7 cellular contexts compared by ENCODE assay signal in genomic region chr17:42798011-42798382, GRCh38. TPM values are rescaled to one million over a fixed set of nuclear protein-coding genes. Genes with fewer than 3 reads are reported as not detected.
DNase-seq lines count a peak whose midpoint lies in the region; ATAC-seq and TF ChIP-seq lines count a peak whose summit lies in the region.

No MANE protein-coding gene starts in this region.

- DNase-seq in immature natural killer cell (no peak), erythroblast (lab: John Stamatoyannopoulos, UW) (no peak), GM03348 (ENCODE audit: low spot score) (no peak), NCI-H187 treated with DMSO at 0.1 percent for 48 hours (lab: John Stamatoyannopoulos, UW) (no peak)
- no peak for DNase-seq in stimulated activated naive B cell treated with anti-CD40 and anti-IgM and Interleukin-4, amounts not matched to agents 10 μg/mL and 1 μg/mL and 100 μg/mL, for 72 hours

- peak overlapping the region; percentile 98 for H3K4me3 Mint-ChIP-seq in activated T-helper 17 cell treated with anti-CD3 and anti-CD28 coated beads, Interleukin-2, amount 50 U/mL, for 72 hours
- H3K4me3 Mint-ChIP-seq in immature natural killer cell = peak overlapping the region; percentile 93 to 98 (median 95)
- peak overlapping the region; percentile 90 to 94 for H3K4me3 Mint-ChIP-seq in stimulated activated naive B cell treated with anti-CD40 and anti-IgM and Interleukin-4, amounts not matched to agents 10 μg/mL and 1 μg/mL and 100 μg/mL, for 72 hours

- 0 out of 2 replicates have a peak, but pooled peaks cover 3% of the 10 kb centered on the region for H3K9me3 ChIP-seq in HUES48 (ENCODE audit: control insufficient read depth, insufficient read depth, low read length)

- H3K36me3 ChIP-seq in HUES48 (ENCODE audit: control insufficient read depth, insufficient read depth, low read length) = peaks cover 18% of the 10 kb centered on the region

- peaks cover 7% of the 10 kb centered on the region; the same call in 1 of the 2 replicates for H3K27me3 ChIP-seq in HUES48 (ENCODE audit: control insufficient read depth, insufficient read depth, low read length)

- ATAC-seq in activated T-helper 17 cell treated with anti-CD3 and anti-CD28 coated beads, Interleukin-2, amount 50 U/mL, for 72 hours (replicated peaks) = no peak
- ATAC-seq in stimulated activated naive B cell treated with anti-CD40 and anti-IgM and Interleukin-4, amounts not matched to agents 10 μg/mL and 1 μg/mL and 100 μg/mL, for 72 hours (replicated peaks) = no peak

- H3K27ac ChIP-seq in HUES48 (ENCODE audit: low read depth, low read length) = no peak overlapping the region

- peak overlapping the region; percentile 92 for H3K4me3 ChIP-seq in HUES48 (ENCODE audit: low read depth, low read length)

- TF ChIP-seq POLR2A in erythroblast (IDR thresholded peaks at IDR 0.05; ENCODE audit: low read length) = no peak

- peaks cover 4% of the 10 kb centered on the region for H3K9me3 Mint-ChIP-seq in activated T-helper 17 cell treated with anti-CD3 and anti-CD28 coated beads, Interleukin-2, amount 50 U/mL, for 72 hours
- no peaks in the 10 kb centered on the region for H3K9me3 Mint-ChIP-seq in immature natural killer cell
- peaks cover 2 to 4% of the 10 kb centered on the region in 2 donors for H3K9me3 Mint-ChIP-seq in stimulated activated naive B cell treated with anti-CD40 and anti-IgM and Interleukin-4, amounts not matched to agents 10 μg/mL and 1 μg/mL and 100 μg/mL, for 72 hours

- H3K4me1 Mint-ChIP-seq in activated T-helper 17 cell treated with anti-CD3 and anti-CD28 coated beads, Interleukin-2, amount 50 U/mL, for 72 hours = peaks cover 12% of the 10 kb centered on the region
- H3K4me1 Mint-ChIP-seq in immature natural killer cell = peaks cover 19 to 27% of the 10 kb centered on the region in 2 donors
- H3K4me1 Mint-ChIP-seq in stimulated activated naive B cell treated with anti-CD40 and anti-IgM and Interleukin-4, amounts not matched to agents 10 μg/mL and 1 μg/mL and 100 μg/mL, for 72 hours = peaks cover 24 to 36% of the 10 kb centered on the region in 2 donors

- H3K9ac ChIP-seq in HUES48 (ENCODE audit: low read depth, low read length) = peak overlapping the region; percentile 75

- H3K27ac Mint-ChIP-seq in activated T-helper 17 cell treated with anti-CD3 and anti-CD28 coated beads, Interleukin-2, amount 50 U/mL, for 72 hours = peak overlapping the region; percentile 95
- H3K27ac Mint-ChIP-seq in immature natural killer cell = peak overlapping the region; percentile 56 to 91 (median 82)
- H3K27ac Mint-ChIP-seq in stimulated activated naive B cell treated with anti-CD40 and anti-IgM and Interleukin-4, amounts not matched to agents 10 μg/mL and 1 μg/mL and 100 μg/mL, for 72 hours = peak overlapping the region; percentile 84

- peaks cover 4% of the 10 kb centered on the region; the same call in 1 of the 2 replicates for H3K4me1 ChIP-seq in HUES48 (ENCODE audit: control insufficient read depth, insufficient read depth, low read length)

- peaks cover 6% of the 10 kb centered on the region for H3K36me3 Mint-ChIP-seq in activated T-helper 17 cell treated with anti-CD3 and anti-CD28 coated beads, Interleukin-2, amount 50 U/mL, for 72 hours (ENCODE audit: low read depth)
- peaks cover 0 to 10% (median 3%) of the 10 kb centered on the region in 3 donors for H3K36me3 Mint-ChIP-seq in immature natural killer cell
- H3K36me3 Mint-ChIP-seq in stimulated activated naive B cell treated with anti-CD40 and anti-IgM and Interleukin-4, amounts not matched to agents 10 μg/mL and 1 μg/mL and 100 μg/mL, for 72 hours = peaks cover 21 to 29% of the 10 kb centered on the region in 2 donors

- peaks cover 3% of the 10 kb centered on the region for H3K27me3 Mint-ChIP-seq in activated T-helper 17 cell treated with anti-CD3 and anti-CD28 coated beads, Interleukin-2, amount 50 U/mL, for 72 hours
- H3K27me3 Mint-ChIP-seq in immature natural killer cell (ENCODE audit: low read depth in 3 of 3) = peaks cover 2 to 6% (median 5%) of the 10 kb centered on the region in 3 donors
- peaks cover 4 to 5% of the 10 kb centered on the region in 2 donors for H3K27me3 Mint-ChIP-seq in stimulated activated naive B cell treated with anti-CD40 and anti-IgM and Interleukin-4, amounts not matched to agents 10 μg/mL and 1 μg/mL and 100 μg/mL, for 72 hours

RNA-seq across cellular contexts. Expression of gene COA3, which starts 0.5 kb away (rescaled TPM):
- 10 to 100 TPM; 18.6 to 31.2 TPM for total RNA-seq in activated T-helper 17 cell treated with anti-CD3 and anti-CD28 coated beads, Interleukin-2, amount 50 U/mL, for 72 hours
- 100 to 1,000 TPM; 162 to 221 (median 186) TPM for polyA plus RNA-seq in immature natural killer cell

RNA-seq across cellular contexts. Expression of gene CNTD1, which starts 0.7 kb away (rescaled TPM):
- under 1 TPM in 1 of 2 donors, not detected in 1; 0.24 TPM for total RNA-seq in activated T-helper 17 cell treated with anti-CD3 and anti-CD28 coated beads, Interleukin-2, amount 50 U/mL, for 72 hours
- under 1 TPM in 2 of 3 donors, not detected in 1; 0.10 to 0.40 TPM for polyA plus RNA-seq in immature natural killer cell

RNA-seq across cellular contexts. Expression of gene WNK4, which starts 17.6 kb away (rescaled TPM):
- total RNA-seq in activated T-helper 17 cell treated with anti-CD3 and anti-CD28 coated beads, Interleukin-2, amount 50 U/mL, for 72 hours = 1 to 10 TPM in 1 of 2 donors, under 1 TPM in 1; 0.41 to 1.5 TPM
- not detected for polyA plus RNA-seq in immature natural killer cell

RNA-seq across cellular contexts. Expression of gene VPS25, which starts 24.7 kb away (rescaled TPM):
- 10 to 100 TPM; 39.3 to 47.5 TPM for total RNA-seq in activated T-helper 17 cell treated with anti-CD3 and anti-CD28 coated beads, Interleukin-2, amount 50 U/mL, for 72 hours
- 10 to 100 TPM; 60.2 to 94.1 (median 90.2) TPM for polyA plus RNA-seq in immature natural killer cell

RNA-seq across cellular contexts. Expression of gene BECN1, which starts 26.1 kb away (rescaled TPM):
- 10 to 100 TPM; 62.3 to 98.2 TPM for total RNA-seq in activated T-helper 17 cell treated with anti-CD3 and anti-CD28 coated beads, Interleukin-2, amount 50 U/mL, for 72 hours
- 100 to 1,000 TPM in 2 of 3 donors, 10 to 100 TPM in 1; 97.6 to 163 (median 135) TPM for polyA plus RNA-seq in immature natural killer cell
